Comparison of ENCODE assay signal across 8 cellular contexts in the genomic region with DNA sequence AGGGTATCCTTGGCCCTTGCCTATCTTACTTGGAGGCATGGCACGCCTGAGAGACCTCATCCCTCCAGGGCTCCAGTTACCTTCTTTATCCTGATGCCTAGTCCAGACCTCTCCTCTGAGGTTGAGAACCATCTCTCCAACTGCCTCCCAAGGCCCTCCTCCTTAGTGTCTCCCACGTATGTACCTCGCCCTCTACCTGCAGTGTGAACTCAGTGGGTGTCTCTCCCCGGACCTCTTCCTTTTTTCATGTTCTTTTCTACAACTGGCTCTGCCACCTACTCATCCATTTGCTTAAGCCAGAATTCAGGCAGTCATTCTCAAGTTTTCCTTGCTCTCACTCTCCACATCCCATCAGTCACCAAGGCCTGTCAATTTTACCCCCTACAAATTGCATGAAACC. TPM values are rescaled to one million over a fixed set of nuclear protein-coding genes. Genes with fewer than 3 reads are reported as not detected.
"Had no signal": no experiment of that assay in that cellular context is flagged by ENCODE, and none has a peak within 500 bp of the region (broad histone marks: within the 10 kb centered on the region; RNA-seq: fewer than 3 reads in every experiment).

No MANE protein-coding gene starts in this region.

- H3K27ac Mint-ChIP-seq: GM23338, H9, HFFc6 had no signal

- H3K9me3 Mint-ChIP-seq: GM23338, HFFc6 had no signal

- H3K27ac ChIP-seq: GM23248 had no signal

- H3K4me3 Mint-ChIP-seq: GM23338, H9, HFFc6 had no signal

- H3K4me3 ChIP-seq: GM23248, GM23338, HAP-1 had no signal

- H3K4me1 ChIP-seq: HAP-1 had no signal

- DNase-seq: GM23248, GOT3, H9, HCEC 1CT, HFFc6 had no signal

- H3K9me3 ChIP-seq: HAP-1 had no signal

- ATAC-seq: GM23338, HCT116 had no signal

RNA-seq across cellular contexts. Expression of a gene that starts 45.3 kb away (rescaled TPM):
- total RNA-seq: GM23248 had no signal
